Comparison of ENCODE assay signal across 9 cellular contexts in genomic region chr11:43573233-43573632, GRCh38.
A peak's percentile ranks its signal among the peaks of the same experiment; 100 is the strongest.
DNase-seq lines count a peak whose midpoint lies in the region; ATAC-seq lines count a peak whose summit lies in the region.
"Had no signal": no experiment of that assay in that cellular context is flagged by ENCODE, and none has a peak within 500 bp of the region (broad histone marks: within the 10 kb centered on the region; RNA-seq: fewer than 3 reads in every experiment).

No MANE protein-coding gene starts in this region.

- peaks cover 54% of the 10 kb centered on the region for H3K27me3 ChIP-seq in mesendoderm (ENCODE audit: insufficient read depth, low read length, poor library complexity)

- H4K8ac ChIP-seq in mesendoderm (ENCODE audit: low read depth, low read length), result no peak overlapping the region

- H3K79me2 ChIP-seq in mesendoderm (ENCODE audit: control insufficient read depth, insufficient read depth, low read length), result no peaks in the 10 kb centered on the region

- H2BK120ac ChIP-seq in mesendoderm (ENCODE audit: low read depth, low read length), result no peak overlapping the region

- no peaks in the 10 kb centered on the region for H3K4me1 ChIP-seq in mesendoderm (ENCODE audit: control insufficient read depth, low read depth, low read length)

- no peak overlapping the region for H3K23ac ChIP-seq in mesendoderm (ENCODE audit: low read length)

- no peaks in the 10 kb centered on the region for H3K36me3 Mint-ChIP-seq in effector memory CD8-positive, alpha-beta T cell (ENCODE audit: insufficient read depth)

- DNase-seq in NCI-H1092 treated with DMSO at 0.1 percent for 48 hours (lab: John Stamatoyannopoulos, UW), result peak; percentile 34
- DNase-seq in NCI-H1092 (lab: John Stamatoyannopoulos, UW), result no peak
- peak; percentile 59 for DNase-seq in KBM-7
- DNase-seq in UCSD-AML1 (lab: John Stamatoyannopoulos, UW; ENCODE audit: unreplicated experiment), result peak; percentile 18
- peak; percentile 71 for DNase-seq in mesendoderm
- no peak for DNase-seq in midbrain (lab: John Stamatoyannopoulos, UW)
- DNase-seq in effector memory CD8-positive, alpha-beta T cell, result no peak
- DNase-seq in inferior parietal cortex (ENCODE audit: extremely low spot score), result no peak
- DNase-seq: NCI-H510A treated with DMSO at 0.1 percent for 48 hours had no signal

- peaks cover 0 to 1% of the 10 kb centered on the region in 2 donors for H3K9me3 Mint-ChIP-seq in effector memory CD8-positive, alpha-beta T cell

- H3K27ac ChIP-seq in mesendoderm (ENCODE audit: low read depth, low read length), result no peak overlapping the region

- no peaks in the 10 kb centered on the region for H3K79me1 ChIP-seq in mesendoderm (ENCODE audit: low read length)

- no peak overlapping the region for H3K27ac Mint-ChIP-seq in effector memory CD8-positive, alpha-beta T cell

- no peaks in the 10 kb centered on the region for H3K36me3 ChIP-seq in mesendoderm (ENCODE audit: control insufficient read depth, insufficient read depth, low read length)

- in situ Hi-C loops in KBM-7 (cut with MboI; ENCODE audit: low pct_unique_long_range_greater_than_20kb, low sequenced_read_pairs), result no loop called here

- H3K27me3 Mint-ChIP-seq in effector memory CD8-positive, alpha-beta T cell, result peaks cover 79 to 100% of the 10 kb centered on the region in 2 donors

- H3K4me2 ChIP-seq in mesendoderm (ENCODE audit: low read length), result no peak overlapping the region

- H4K5ac ChIP-seq in mesendoderm (ENCODE audit: low read length), result no peak overlapping the region

- no peak overlapping the region for H3K4ac ChIP-seq in mesendoderm (ENCODE audit: low read depth, low read length)

- no peak overlapping the region for H3K56ac ChIP-seq in mesendoderm (ENCODE audit: low read length)

- no peak overlapping the region for H3K4me3 ChIP-seq in mesendoderm (ENCODE audit: low read length)

- no peak overlapping the region for H3K4me3 Mint-ChIP-seq in effector memory CD8-positive, alpha-beta T cell

- H2AK5ac ChIP-seq in mesendoderm (ENCODE audit: low read length), result no peak overlapping the region

- no peak overlapping the region for H2BK5ac ChIP-seq in mesendoderm (ENCODE audit: low read length)

- no peak overlapping the region for H3K9ac ChIP-seq in mesendoderm (ENCODE audit: low read length)

- H3K18ac ChIP-seq in mesendoderm (ENCODE audit: low read length), result no peak overlapping the region

- no peak for ATAC-seq in effector memory CD8-positive, alpha-beta T cell (replicated peaks)

- no peak overlapping the region for H2BK15ac ChIP-seq in mesendoderm (replicated peaks; ENCODE audit: low read depth)

- WGBS in mesendoderm (ENCODE audit: extremely low coverage, insufficient coverage, low lambda C conversion rate), result no CpG with 5 or more reads among the region's 6 CpGs

- H3K4me1 Mint-ChIP-seq in effector memory CD8-positive, alpha-beta T cell (ENCODE audit: low read depth in 2 of 2), result peaks cover 5 to 15% of the 10 kb centered on the region in 2 donors

Comparison
In these comparisons a context has a peak if more than half of its experiments do, and no peak if none do; other contexts are left out.
1. DNase-seq: peak in NCI-H1092 treated with DMSO at 0.1 percent for 48 hours (single experiment), KBM-7 (single experiment), UCSD-AML1 (single experiment) and mesendoderm (single experiment); none in NCI-H1092 (single experiment), midbrain (single experiment), effector memory CD8-positive, alpha-beta T cell (0 of 3) and inferior parietal cortex (single experiment).